8 cellular contexts compared by ENCODE assay signal in the genomic region with DNA sequence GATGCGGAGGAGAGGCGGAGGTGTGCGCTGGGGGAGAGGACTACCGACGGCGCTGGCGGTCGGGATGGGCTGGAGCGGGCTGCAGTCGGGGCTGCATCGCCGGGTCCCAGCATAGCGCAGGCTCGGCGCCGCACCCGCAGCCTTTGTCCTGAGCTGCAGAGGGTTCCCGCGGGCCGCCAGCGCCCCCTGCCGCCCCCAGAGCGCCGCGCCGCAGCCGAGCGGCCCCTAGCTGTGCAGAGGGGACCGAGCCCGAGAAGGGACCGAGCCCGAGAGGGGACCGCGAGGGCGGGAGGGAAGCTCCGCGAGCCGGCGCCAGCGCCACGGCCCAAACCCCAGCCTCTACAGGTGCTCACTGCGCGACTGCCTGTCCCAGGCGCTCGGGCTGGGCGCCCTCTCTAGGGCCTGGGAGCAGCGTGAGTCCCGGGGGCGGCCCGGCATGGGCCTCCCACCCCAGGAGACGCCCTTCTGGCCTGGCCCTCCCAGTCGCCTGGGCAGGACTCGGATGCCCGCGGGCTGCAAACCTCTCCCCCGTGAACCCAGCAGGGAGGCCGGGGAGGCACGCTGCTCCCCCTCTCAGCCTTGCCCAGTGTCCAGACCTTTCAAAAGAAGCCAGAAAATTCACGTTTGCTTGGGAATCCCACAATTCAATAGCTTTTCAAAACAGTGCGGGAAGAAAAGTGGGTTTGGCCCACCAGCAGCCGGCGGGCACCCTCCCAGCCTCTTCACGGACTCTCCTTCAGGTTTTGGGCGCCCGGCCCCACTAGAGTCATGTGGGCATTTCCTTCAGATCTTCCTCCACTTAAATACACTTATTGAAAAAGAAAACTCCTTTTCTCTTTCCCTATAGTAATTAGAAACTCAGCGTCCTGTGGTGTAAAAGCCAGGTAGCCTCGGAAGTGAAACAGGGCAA.
DNase-seq lines count a peak whose midpoint lies in the region; ATAC-seq and TF ChIP-seq lines count a peak whose summit lies in the region.

No MANE protein-coding gene starts in this region.

- TF ChIP-seq CTCF in testis (IDR thresholded peaks at IDR 0.05) = peak; percentile 78 to 90 (median 82)

- DNase-seq in AG20443 (ENCODE audit: low spot score) = peak; percentile 94
- peak; percentile 77 for DNase-seq in NCI-H748 (lab: John Stamatoyannopoulos, UW; ENCODE audit: unreplicated experiment)
- DNase-seq in activated T-cell treated with anti-CD3 and anti-CD28 coated beads, Interleukin-2, amount 50 U/mL, for 48 hours = peak; percentile 83 to 86
- peak; percentile 8 for DNase-seq in fibroblast of the conjunctiva (ENCODE audit: low read depth)
- peak; percentile 8 to 67 (median 48) for DNase-seq in naive thymus-derived CD8-positive, alpha-beta T cell
- peak; percentile 84 for DNase-seq in testis

- peaks cover 0 to 2% (median 0%) of the 10 kb centered on the region in 9 donors for H3K9me3 Mint-ChIP-seq in naive thymus-derived CD8-positive, alpha-beta T cell

- peak overlapping the region in 8 of 10 donors; percentile 26 to 70 (median 50) for H3K4me3 Mint-ChIP-seq in naive thymus-derived CD8-positive, alpha-beta T cell

- peaks cover 18% of the 10 kb centered on the region for H3K4me1 ChIP-seq in testis

- peak; percentile 78 for ATAC-seq in GM18867 (IDR thresholded peaks at IDR 0.05; ENCODE audit: unreplicated experiment)
- peak; percentile 64 for ATAC-seq in HG03571 (IDR thresholded peaks at IDR 0.05; ENCODE audit: unreplicated experiment)
- peak; percentile 86 to 92 for ATAC-seq in naive thymus-derived CD8-positive, alpha-beta T cell

- H3K4me1 Mint-ChIP-seq in naive thymus-derived CD8-positive, alpha-beta T cell = peaks cover 7 to 23% (median 12%) of the 10 kb centered on the region in 4 donors

- H3K27me3 Mint-ChIP-seq in naive thymus-derived CD8-positive, alpha-beta T cell = peaks cover 39 to 94% (median 64%) of the 10 kb centered on the region in 5 donors

- H3K36me3 Mint-ChIP-seq in naive thymus-derived CD8-positive, alpha-beta T cell = peaks cover 0 to 2% (median 0%) of the 10 kb centered on the region in 3 donors

- no peaks in the 10 kb centered on the region for H3K36me3 ChIP-seq in testis (ENCODE audit: low read depth, missing control alignments)

- H3K4me3 ChIP-seq in testis = peak overlapping the region; percentile 21 to 31

- intact Hi-C loops in testis (cut with DNase I; ENCODE audit: low total_unique reads) = loop anchor here (10.0 kb wide), 1 partner anchor 781 kb away; no protein-coding TSS in a partner anchor

- WGBS in testis, 2 donors = 6% methylated on average over 30 to 64 of the region's 67 CpGs

- no peaks in the 10 kb centered on the region for H3K9me3 ChIP-seq in testis

- H3K27me3 ChIP-seq in testis = no peaks in the 10 kb centered on the region

- no peak for TF ChIP-seq POLR2A in testis (IDR thresholded peaks at IDR 0.05)

- no peak overlapping the region for H3K27ac Mint-ChIP-seq in naive thymus-derived CD8-positive, alpha-beta T cell

- POLR2A ChIA-PET in naive thymus-derived CD8-positive, alpha-beta T cell (lab: Charles Lee) = no interaction called here

- no peak overlapping the region for H3K27ac ChIP-seq in testis

Comparison
In these comparisons a context has a peak if more than half of its experiments do, and no peak if none do; other contexts are left out.
1. DNase-seq: peak in every context shown above with its lines; median percentile 94 in AG20443; 84 in activated T-cell treated with anti-CD3 and anti-CD28 coated beads, Interleukin-2, amount 50 U/mL, for 48 hours; 84 in testis; 77 in NCI-H748; 48 in naive thymus-derived CD8-positive, alpha-beta T cell; 8 in fibroblast of the conjunctiva.